ENCODE assay signal across 11 cellular contexts in genomic region chr10:110408203-110408871, GRCh38.
DNase-seq lines count a peak whose midpoint lies in the region; ATAC-seq and TF ChIP-seq lines count a peak whose summit lies in the region.
"Had no signal": no experiment of that assay in that cellular context is flagged by ENCODE, and none has a peak within 500 bp of the region (broad histone marks: within the 10 kb centered on the region; RNA-seq: fewer than 3 reads in every experiment).

No MANE protein-coding gene starts in this region.

- no peak overlapping the region for H4K12ac ChIP-seq in trophoblast cell (ENCODE audit: low read depth, low read length)

- H3K9ac ChIP-seq in trophoblast cell (ENCODE audit: low read length): no peak overlapping the region

- peaks cover 6% of the 10 kb centered on the region for H3K27me3 Mint-ChIP-seq in GM23338 (ENCODE audit: insufficient read depth, low read depth, poor library complexity)
- H3K27me3 Mint-ChIP-seq: central memory CD8-positive, alpha-beta T cell had no signal

- no peaks in the 10 kb centered on the region for H3K9me2 ChIP-seq in GM23338 (ENCODE audit: insufficient read depth)

- peak overlapping the region; percentile 84 for H4K91ac ChIP-seq in trophoblast cell (ENCODE audit: low read depth, low read length)

- H3K27me3 ChIP-seq in GM23338 (ENCODE audit: insufficient read depth) (no peaks in the 10 kb centered on the region), trophoblast cell (ENCODE audit: insufficient read depth, low read length) (no peaks in the 10 kb centered on the region)

- no peak overlapping the region for H3K23ac ChIP-seq in trophoblast cell (ENCODE audit: low read length)

- peak; percentile 40 for DNase-seq in GM23338 (ENCODE audit: low spot score)
- peak; percentile 84 for DNase-seq in RKO (ENCODE audit: low spot score)
- DNase-seq in epithelial cell of esophagus (ENCODE audit: low read depth): peak; percentile 95
- peak; percentile 98 to 99 for DNase-seq in trophoblast cell
- DNase-seq in lower leg skin (ENCODE audit: low spot score in 2 of 2): no peak
- DNase-seq: NCI-H1048, NCI-H69 had no signal

- peaks cover 2% of the 10 kb centered on the region for H3K9me3 ChIP-seq in trophoblast cell (ENCODE audit: insufficient read depth, low read depth, low read length)

- H3K79me2 ChIP-seq in GM23338 (replicated peaks; ENCODE audit: insufficient read depth): no peaks in the 10 kb centered on the region
- peaks cover 3% of the 10 kb centered on the region for H3K79me2 ChIP-seq in trophoblast cell (ENCODE audit: control insufficient read depth, insufficient read depth, low read length, poor library complexity)

- TF ChIP-seq POLR2A in lower leg skin (IDR thresholded peaks at IDR 0.05): no peak

- no peaks in the 10 kb centered on the region for H3K9me3 Mint-ChIP-seq in GM23338
- H3K9me3 Mint-ChIP-seq: central memory CD8-positive, alpha-beta T cell had no signal

- no peak overlapping the region for H3K27ac ChIP-seq in GM23338 (ENCODE audit: low read depth)
- H3K27ac ChIP-seq in trophoblast cell (ENCODE audit: low read depth, low read length): peak overlapping the region; percentile 90

- H4K8ac ChIP-seq in trophoblast cell (ENCODE audit: low read depth, low read length): peak overlapping the region; percentile 63

- H3K36me3 ChIP-seq in GM23338 (ENCODE audit: insufficient read depth) (no peaks in the 10 kb centered on the region), trophoblast cell (ENCODE audit: control insufficient read depth in 1 of 2, insufficient read depth in 2 of 2, low read length in 2 of 2) (no peaks in the 10 kb centered on the region)

- peak overlapping the region; percentile 80 for H2AFZ ChIP-seq in GM23338
- peak overlapping the region; percentile 18 for H2AFZ ChIP-seq in trophoblast cell (ENCODE audit: insufficient read depth, low read length, poor library complexity)

- H3K4me1 Mint-ChIP-seq in GM23338: peaks cover 20% of the 10 kb centered on the region

- peak overlapping the region; percentile 20 for H2AK5ac ChIP-seq in trophoblast cell (ENCODE audit: low read length)

- intact Hi-C loops in lower leg skin (cut with DNase I; ENCODE audit: low total_unique reads): no loop called here

- WGBS in trophoblast cell (ENCODE audit: extremely low coverage, insufficient coverage, insufficient read length): no CpG with 5 or more reads among the region's 10 CpGs
- 61 to 75% methylated on average over 9 to 10 of the region's 10 CpGs for WGBS in lower leg skin, 2 donors

- H3K79me1 ChIP-seq in trophoblast cell (ENCODE audit: low read length): peaks cover 51% of the 10 kb centered on the region

- H3K27ac Mint-ChIP-seq in GM23338: no peak overlapping the region

- no peaks in the 10 kb centered on the region for H4K20me1 ChIP-seq in GM23338 (replicated peaks; ENCODE audit: insufficient read depth)

- no peak overlapping the region for H3K4ac ChIP-seq in trophoblast cell (ENCODE audit: low read depth, low read length)

- ATAC-seq in GM23338 (peak; percentile 90), HG03439 (IDR thresholded peaks at IDR 0.05; ENCODE audit: unreplicated experiment) (no peak), HG02610 (IDR thresholded peaks at IDR 0.05; ENCODE audit: unreplicated experiment) (no peak), HG03095 (IDR thresholded peaks at IDR 0.05; ENCODE audit: unreplicated experiment) (no peak)

- no peaks in the 10 kb centered on the region for H3F3A ChIP-seq in GM23338 (replicated peaks; ENCODE audit: low read depth)

- TF ChIP-seq CTCF in GM23338 (conservative IDR thresholded peaks at IDR 0.05; ENCODE audit: low read depth in 2 of 2) (no peak), epithelial cell of esophagus (IDR thresholded peaks at IDR 0.05; ENCODE audit: insufficient read depth, low read depth, low read length, missing control alignments) (no peak), lower leg skin (IDR thresholded peaks at IDR 0.05) (no peak)

- peak overlapping the region; percentile 84 for H2BK120ac ChIP-seq in trophoblast cell (ENCODE audit: insufficient read depth, low read length, poor library complexity)

- H3K4me3 ChIP-seq in GM23338 (no peak overlapping the region), epithelial cell of esophagus (ENCODE audit: low read length) (no peak overlapping the region), trophoblast cell (ENCODE audit: low read depth, low read length) (no peak overlapping the region), lower leg skin (ENCODE audit: low read depth, poor library complexity, severe bottlenecking) (no peak overlapping the region)

- H3K18ac ChIP-seq in trophoblast cell (ENCODE audit: low read length): peak overlapping the region; percentile 61

- no peak overlapping the region for H3K4me3 Mint-ChIP-seq in GM23338
- H3K4me3 Mint-ChIP-seq: central memory CD8-positive, alpha-beta T cell had no signal

- no peaks in the 10 kb centered on the region for H3K36me3 Mint-ChIP-seq in GM23338 (ENCODE audit: low read depth)

- H2BK5ac ChIP-seq in trophoblast cell (ENCODE audit: low read depth, low read length, poor library complexity): peak overlapping the region; percentile 85

- H3K4me1 ChIP-seq in GM23338 (ENCODE audit: insufficient read depth): 0 out of 2 replicates have a peak, but pooled peaks cover 8% of the 10 kb centered on the region
- peaks cover 39 to 42% of the 10 kb centered on the region in 2 experiments for H3K4me1 ChIP-seq in trophoblast cell (ENCODE audit: control insufficient read depth in 1 of 2, insufficient read depth in 2 of 2, low read length in 2 of 2)

- H3K14ac ChIP-seq in trophoblast cell (ENCODE audit: low read length): peak overlapping the region; percentile 49

- H3K4me2 ChIP-seq in GM23338 (no peak overlapping the region; the same call in 1 of the 2 replicates), trophoblast cell (ENCODE audit: low read length) (no peak overlapping the region)

- H2BK12ac ChIP-seq in trophoblast cell (ENCODE audit: low read length): peak overlapping the region; percentile 63

TF ChIP-seq in GM23338, 12 proteins besides CTCF, POLR2A, EP300 and RAD21 (continues in another document):
- TF ChIP-seq POLR2AphosphoS5 (IDR thresholded peaks at IDR 0.05; ENCODE audit: low read depth): no peak
- no peak for TF ChIP-seq ZNF114 (CRISPR knock-in tag; IDR thresholded peaks at IDR 0.05)
- no peak for TF ChIP-seq CREB1 (CRISPR knock-in tag; IDR thresholded peaks at IDR 0.05; ENCODE audit: low read depth)
- no peak for TF ChIP-seq ZNF331 (CRISPR knock-in tag; IDR thresholded peaks at IDR 0.05; ENCODE audit: low read depth)
- TF ChIP-seq EZH2phosphoT487 (IDR thresholded peaks at IDR 0.05; ENCODE audit: unreplicated experiment): no peak
- no peak for TF ChIP-seq REST (IDR thresholded peaks at IDR 0.05; ENCODE audit: unreplicated experiment)

Comparison
In these comparisons a context has a peak if more than half of its experiments do, and no peak if none do; other contexts are left out.
1. DNase-seq: peak in GM23338 (single experiment), RKO (single experiment), epithelial cell of esophagus (single experiment) and trophoblast cell (2 of 2); none in lower leg skin (0 of 2).